8 cellular contexts compared by ENCODE assay signal in the genomic region with DNA sequence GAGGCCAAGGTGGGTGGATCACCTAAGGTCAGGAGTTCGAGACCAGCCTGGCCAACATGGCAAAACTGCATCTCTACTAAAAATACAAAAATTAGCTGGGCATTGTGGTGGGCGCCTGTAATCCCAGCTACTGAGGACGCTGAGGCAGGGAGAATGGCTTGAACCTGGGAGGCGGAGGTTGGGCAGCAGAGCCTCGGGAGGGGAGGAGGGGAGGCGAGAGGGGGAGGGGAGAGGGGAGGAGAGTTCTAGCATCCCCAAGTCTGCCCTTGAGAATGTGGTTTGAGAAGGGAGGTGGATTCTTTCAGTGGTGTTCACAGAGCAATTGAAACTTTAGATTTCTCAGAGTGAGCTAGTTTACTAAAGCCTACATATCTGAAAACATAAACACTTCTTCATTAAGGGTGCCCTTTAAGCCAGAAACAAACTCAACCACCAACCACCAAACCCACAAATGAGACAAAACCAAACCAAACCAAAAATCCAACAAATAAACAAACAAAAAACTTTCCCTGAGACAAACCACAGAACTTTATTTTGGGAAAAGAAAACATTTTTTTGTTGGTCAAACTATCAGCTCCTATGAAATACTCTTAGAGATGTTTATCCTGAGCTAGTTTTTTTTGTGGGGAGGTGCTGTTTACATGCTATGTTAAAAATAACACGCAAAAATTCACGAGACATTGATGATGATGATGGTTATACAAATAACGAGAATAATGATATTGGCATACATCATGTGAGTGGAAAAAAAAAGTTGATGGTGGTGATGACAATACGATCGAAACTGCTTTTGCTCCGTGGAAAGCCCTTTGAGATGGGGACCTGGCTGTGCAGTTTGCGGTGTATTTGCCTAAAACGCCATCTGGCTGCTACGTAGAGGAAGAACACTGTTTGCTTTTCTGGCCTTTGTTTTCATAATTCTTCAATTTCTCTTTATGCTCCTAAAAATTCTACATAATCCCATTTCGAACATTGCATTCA.
A peak's percentile ranks its signal among the peaks of the same experiment; 100 is the strongest.
DNase-seq lines count a peak whose midpoint lies in the region; ATAC-seq, FAIRE-seq and TF ChIP-seq lines count a peak whose summit lies in the region.

No MANE protein-coding gene starts in this region.

- H3K4me1 ChIP-seq in PC-9 (replicated peaks; ENCODE audit: insufficient read depth), result peaks cover 9% of the 10 kb centered on the region
- no peaks in the 10 kb centered on the region for H3K4me1 ChIP-seq in kidney (ENCODE audit: control insufficient read depth in 1 of 2, insufficient read depth in 1 of 2, low read depth in 1 of 2, low read length in 2 of 2)
- H3K4me1 ChIP-seq in suprapubic skin, result peaks cover under 1% of the 10 kb centered on the region

- H3K9me2 ChIP-seq in PC-9 (ENCODE audit: insufficient read depth), result no peaks in the 10 kb centered on the region

- BruUV-seq in PC-9 (replicated peaks; lab: Mats Ljungman, UMichigan), result no TSS peak

- peaks cover 15% of the 10 kb centered on the region for H3F3A ChIP-seq in PC-9 (ENCODE audit: insufficient read depth, low read depth)

- 0 out of 2 replicates have a peak, but pooled peaks cover 4% of the 10 kb centered on the region for H3K79me2 ChIP-seq in PC-9 (ENCODE audit: low read depth)

- TF ChIP-seq POLR2A in GM12892 (IDR thresholded peaks at IDR 0.05; ENCODE audit: low read depth, low read length) (no peak), suprapubic skin (IDR thresholded peaks at IDR 0.05) (no peak)

- in situ Hi-C loops in ACHN (cut with HindIII; ENCODE audit: low pct_ligation_motif_present, low pct_unique_long_range_greater_than_20kb, low sequenced_read_pairs), result no loop called here

- intact Hi-C loops in PC-9 (cut with micrococcal nuclease; ENCODE audit: unreplicated experiment) (loop anchor here (1.0 kb wide), 1 partner anchor 160 kb away; no protein-coding TSS in a partner anchor), kidney (cut with DNase I) (no loop called here)

- no peaks in the 10 kb centered on the region for H3K36me3 ChIP-seq in PC-9 (ENCODE audit: low read depth)
- H3K36me3 ChIP-seq in kidney (ENCODE audit: control insufficient read depth in 1 of 2, insufficient read depth in 2 of 2, low read length in 2 of 2), result no peaks in the 10 kb centered on the region
- H3K36me3 ChIP-seq in suprapubic skin, result no peaks in the 10 kb centered on the region

- DNase-seq in ACHN, result peak; percentile 37
- no peak for DNase-seq in GM12892 (ENCODE audit: insufficient read length)
- DNase-seq in PC-9, result peak in 1 of 2 experiments; percentile 32
- peak; percentile 45 for DNase-seq in amniotic epithelial cell (ENCODE audit: low read depth)
- no peak for DNase-seq in kidney
- peak; percentile 30 for DNase-seq in stimulated activated naive CD8-positive, alpha-beta T cell treated with anti-CD3 and anti-CD28 coated beads, Interleukin-15, Interleukin-2, amounts not matched to agents 100 U/mL and 50 U/mL, for 24 hours
- no peak for DNase-seq in suprapubic skin (ENCODE audit: low spot score in 2 of 2)

- H3K27ac ChIP-seq in PC-9 (no peak overlapping the region), kidney (ENCODE audit: low read depth in 2 of 2, low read length in 2 of 2) (no peak overlapping the region), suprapubic skin (no peak overlapping the region)

- H2AFZ ChIP-seq in PC-9, result no peak overlapping the region

- no peak for TF ChIP-seq EP300 in suprapubic skin (IDR thresholded peaks at IDR 0.05)

- H4K20me1 ChIP-seq in PC-9 (ENCODE audit: insufficient read depth), result no peaks in the 10 kb centered on the region

- H3K27me3 ChIP-seq in PC-9 (ENCODE audit: insufficient read depth, low read depth) (peaks cover 12% of the 10 kb centered on the region), suprapubic skin (no peaks in the 10 kb centered on the region)

- H3K9me3 ChIP-seq in PC-9 (ENCODE audit: insufficient read depth, low read depth) (no peaks in the 10 kb centered on the region), kidney (ENCODE audit: control insufficient read depth in 1 of 2, low read length in 2 of 2) (no peaks in the 10 kb centered on the region), suprapubic skin (no peaks in the 10 kb centered on the region)

- H3K9ac ChIP-seq in kidney (ENCODE audit: low read length in 2 of 2), result no peak overlapping the region

- no peak overlapping the region for H3K4me3 ChIP-seq in PC-9
- no peak overlapping the region for H3K4me3 ChIP-seq in kidney (ENCODE audit: low read length in 2 of 2)
- H3K4me3 ChIP-seq in suprapubic skin, result no peak overlapping the region

- 28% methylated on average over 16 of the region's 16 CpGs for WGBS in suprapubic skin

- CTCF ChIA-PET in PC-9 (lab: Charles Lee), result no interaction called here

- FAIRE-seq in GM12892 (lab: Jason Lieb, UNC) (peak; percentile 92), kidney (lab: Jason Lieb, UNC) (peak; percentile 72)

- no peak overlapping the region for H3K4me2 ChIP-seq in PC-9

- POLR2A ChIA-PET in PC-9 (lab: Charles Lee; ENCODE audit: unreplicated experiment), result no interaction called here

- peak; percentile 63 for TF ChIP-seq CTCF in PC-9 (conservative IDR thresholded peaks at IDR 0.05)
- TF ChIP-seq CTCF in kidney (IDR thresholded peaks at IDR 0.05; ENCODE audit: borderline replicate concordance, extremely low read depth, insufficient read depth), result peak; percentile 31
- TF ChIP-seq CTCF in suprapubic skin (IDR thresholded peaks at IDR 0.05), result peak in 1 of 2 donors; percentile 52

- peak; percentile 18 for ATAC-seq in HG03342 (IDR thresholded peaks at IDR 0.05; ENCODE audit: unreplicated experiment)
- ATAC-seq in stimulated activated naive CD8-positive, alpha-beta T cell treated with anti-CD3 and anti-CD28 coated beads, Interleukin-15, Interleukin-2, amounts not matched to agents 100 U/mL and 50 U/mL, for 24 hours, result no peak

Comparison
In these comparisons a context has a peak if more than half of its experiments do, and no peak if none do; other contexts are left out.
1. DNase-seq: peak in ACHN (single experiment), amniotic epithelial cell (single experiment) and stimulated activated naive CD8-positive, alpha-beta T cell treated with anti-CD3 and anti-CD28 coated beads, Interleukin-15, Interleukin-2, amounts not matched to agents 100 U/mL and 50 U/mL, for 24 hours (single experiment); none in GM12892 (single experiment), kidney (single experiment) and suprapubic skin (0 of 2).